In genomic region chr2:109597283-109597682, GRCh38 we compare ENCODE assay signal across 22 cellular contexts. TPM values are rescaled to one million over a fixed set of nuclear protein-coding genes. Genes with fewer than 3 reads are reported as not detected.
"Had no signal": no experiment of that assay in that cellular context is flagged by ENCODE, and none has a peak within 500 bp of the region (broad histone marks: within the 10 kb centered on the region; RNA-seq: fewer than 3 reads in every experiment).

No MANE protein-coding gene starts in this region.

- H3K4me1 Mint-ChIP-seq: immature natural killer cell; naive B cell; stimulated activated effector memory CD8-positive, alpha-beta T cell treated with anti-CD3 and anti-CD28 coated beads, Interleukin-12 subunit alpha, Interleukin-12 subunit beta, amount 100 ng/mL, for 72 hours had no signal

- H3K36me3 ChIP-seq: colonic mucosa, vagina had no signal

- H3K4me1 ChIP-seq: colonic mucosa, psoas muscle, upper lobe of right lung had no signal

- ATAC-seq: left colon; left ventricle myocardium superior; psoas muscle; stimulated activated effector memory CD8-positive, alpha-beta T cell treated with anti-CD3 and anti-CD28 coated beads, Interleukin-12 subunit alpha, Interleukin-12 subunit beta, amount 100 ng/mL, for 72 hours; stimulated activated naive CD8-positive, alpha-beta T cell treated with anti-CD3 and anti-CD28 coated beads, Interleukin-15, Interleukin-2, amounts not matched to agents 100 U/mL and 50 U/mL, for 24 hours; upper lobe of right lung had no signal

- H3K4me3 ChIP-seq: colonic mucosa, esophagus squamous epithelium, lung, psoas muscle, tibial artery, upper lobe of right lung, vagina had no signal

- H3K27ac Mint-ChIP-seq: immature natural killer cell; naive B cell; nephron; stimulated activated effector memory CD8-positive, alpha-beta T cell treated with anti-CD3 and anti-CD28 coated beads, Interleukin-12 subunit alpha, Interleukin-12 subunit beta, amount 100 ng/mL, for 72 hours had no signal

- H3K4me3 Mint-ChIP-seq: immature natural killer cell; naive B cell; nephron; stimulated activated effector memory CD8-positive, alpha-beta T cell treated with anti-CD3 and anti-CD28 coated beads, Interleukin-12 subunit alpha, Interleukin-12 subunit beta, amount 100 ng/mL, for 72 hours had no signal

- H3K9me3 Mint-ChIP-seq: naive B cell; nephron; stimulated activated effector memory CD8-positive, alpha-beta T cell treated with anti-CD3 and anti-CD28 coated beads, Interleukin-12 subunit alpha, Interleukin-12 subunit beta, amount 100 ng/mL, for 72 hours had no signal

- H3K27ac ChIP-seq: colonic mucosa, esophagus squamous epithelium, psoas muscle, tibial artery, upper lobe of right lung, vagina had no signal

- H3K27me3 ChIP-seq: colonic mucosa, esophagus squamous epithelium, tibial artery, upper lobe of right lung, vagina had no signal

- DNase-seq: colonic mucosa; dermis blood vessel endothelial cell; esophagus squamous epithelium; foreskin fibroblast; immature natural killer cell; kidney; left colon; left ventricle myocardium superior; mesendoderm; naive B cell; occipital lobe; psoas muscle; retina; stimulated activated CD4-positive, alpha-beta T cell treated with anti-CD3 and anti-CD28 coated beads, Interleukin-4, amount 100 ng/mL, for 1 hour; stimulated activated CD8-positive, alpha-beta memory T cell treated with anti-CD3 and anti-CD28 coated beads, Interleukin-4, amount 100 ng/mL, for 48 hours; stimulated activated naive CD8-positive, alpha-beta T cell treated with anti-CD3 and anti-CD28 coated beads, Interleukin-15, Interleukin-2, amounts not matched to agents 100 U/mL and 50 U/mL, for 24 hours; tibial artery; upper lobe of right lung had no signal

- H3K9me3 ChIP-seq: colonic mucosa, esophagus squamous epithelium, psoas muscle, tibial artery, upper lobe of right lung, vagina had no signal

- H3K36me3 Mint-ChIP-seq: immature natural killer cell; naive B cell; stimulated activated effector memory CD8-positive, alpha-beta T cell treated with anti-CD3 and anti-CD28 coated beads, Interleukin-12 subunit alpha, Interleukin-12 subunit beta, amount 100 ng/mL, for 72 hours had no signal

- FAIRE-seq: kidney had no signal

RNA-seq across cellular contexts. Expression of gene SEPTIN10, which starts 16.5 kb away (rescaled TPM):
- polyA plus RNA-seq: immature natural killer cell had no signal
